In genomic region chr16:88569985-88570690, GRCh38 we compare ENCODE assay signal across 1 cellular context.
TF ChIP-seq lines count a peak whose summit lies in the region.

Gene ZC3H18 (plus strand): TSS chr16:88570403. CDS start chr16:88577124, 6,721 bp downstream.

TF ChIP-seq in K562, 482 proteins besides CTCF, POLR2A, EP300 and RAD21 (continued from another document and continues in another):
- TF ChIP-seq AFF1 (IDR thresholded peaks at IDR 0.05; ENCODE audit: low read depth in 1 of 2, partially characterized antibody in 2 of 2) (no peak), THRB (CRISPR knock-in tag; conservative IDR thresholded peaks at IDR 0.05) (no peak), ELK1 (CRISPR knock-in tag; IDR thresholded peaks at IDR 0.05) (no peak), RNF219 (CRISPR knock-in tag; IDR thresholded peaks at IDR 0.05) (no peak), NUFIP1 (IDR thresholded peaks at IDR 0.05; ENCODE audit: partially characterized antibody) (no peak), THAP7 (CRISPR knock-in tag; IDR thresholded peaks at IDR 0.05) (no peak; the same call in 1 of the 2 replicates), ZBTB5 (IDR thresholded peaks at IDR 0.05) (no peak), STAT5A (IDR thresholded peaks at IDR 0.05; ENCODE audit: borderline replicate concordance, low read length) (no peak), SIN3A (IDR thresholded peaks at IDR 0.05; ENCODE audit: borderline replicate concordance in 2 of 2, control insufficient read depth in 1 of 2, low read depth in 2 of 2, low read length in 2 of 2) (peak; percentile 80 to 96), SNIP1 (IDR thresholded peaks at IDR 0.05; ENCODE audit: low read depth) (no peak), BRCA1 (IDR thresholded peaks at IDR 0.05) (no peak), BRCA1 (CRISPR knock-in tag; IDR thresholded peaks at IDR 0.05) (no peak), ZFPM2 (CRISPR knock-in tag; IDR thresholded peaks at IDR 0.05) (no peak), ZNF41 (CRISPR knock-in tag; conservative IDR thresholded peaks at IDR 0.05) (no peak), SMARCA5 (IDR thresholded peaks at IDR 0.05) (no peak), MEIS2 (IDR thresholded peaks at IDR 0.05; ENCODE audit: partially characterized antibody) (peak; percentile 93), ZNF184 (CRISPR knock-in tag; IDR thresholded peaks at IDR 0.05) (no peak), ILK (tag; IDR thresholded peaks at IDR 0.05; ENCODE audit: borderline replicate concordance, low read depth) (no peak), CHD2 (IDR thresholded peaks at IDR 0.05; ENCODE audit: low read depth, low read length) (no peak; the same call in 1 of the 2 replicates), MAX (CRISPR knock-in tag; IDR thresholded peaks at IDR 0.05) (peak; percentile 36), ZNF695 (CRISPR knock-in tag; IDR thresholded peaks at IDR 0.05) (no peak), SLC30A9 (CRISPR knock-in tag; IDR thresholded peaks at IDR 0.05) (no peak), GTF2A2 (tag; IDR thresholded peaks at IDR 0.05) (no peak), KLF6 (CRISPR knock-in tag; IDR thresholded peaks at IDR 0.05; ENCODE audit: borderline replicate concordance) (0 out of 2 replicates have a peak, but pooled peaks have one; percentile 17), ZNF449 (CRISPR knock-in tag; IDR thresholded peaks at IDR 0.05) (no peak), RBFOX2 (IDR thresholded peaks at IDR 0.05; ENCODE audit: low read depth, low read length) (peak; percentile 88), POLR3A (IDR thresholded peaks at IDR 0.05; ENCODE audit: borderline replicate concordance, extremely low read depth, insufficient read depth, insufficient read length) (no peak), USF2 (CRISPR knock-in tag; IDR thresholded peaks at IDR 0.05) (peak; percentile 98), NFIX (CRISPR knock-in tag; IDR thresholded peaks at IDR 0.05; ENCODE audit: low read depth) (no peak), XRCC5 (IDR thresholded peaks at IDR 0.05; ENCODE audit: low read depth, low read length) (no peak), ZNF12 (CRISPR knock-in tag; IDR thresholded peaks at IDR 0.05) (peak; percentile 65; the same call in 1 of the 2 replicates), RBM39 (optimal IDR thresholded peaks at IDR 0.05; ENCODE audit: low read depth, low read length) (no peak), ATF6 (CRISPR knock-in tag; IDR thresholded peaks at IDR 0.05) (no peak; the same call in 1 of the 2 replicates), ATF3 (IDR thresholded peaks at IDR 0.05) (0 out of 2 replicates have a peak, but pooled peaks have one; percentile 9), ATF3 (CRISPR knock-in tag; conservative IDR thresholded peaks at IDR 0.05) (no peak), ATF7 (IDR thresholded peaks at IDR 0.05) (peak; percentile 85), DEAF1 (CRISPR knock-in tag; IDR thresholded peaks at IDR 0.05) (no peak), XRCC4 (IDR thresholded peaks at IDR 0.05; ENCODE audit: extremely low read depth, insufficient read depth, insufficient read length) (no peak), ZKSCAN3 (CRISPR knock-in tag; IDR thresholded peaks at IDR 0.05) (no peak), ZNF224 (CRISPR knock-in tag; IDR thresholded peaks at IDR 0.05) (no peak), RBM17 (IDR thresholded peaks at IDR 0.05; ENCODE audit: borderline replicate concordance, low read depth, low read length) (no peak)
